Comparison of ENCODE assay signal across 1 cellular context in genomic region chr17:18121201-18121600, GRCh38.
TF ChIP-seq lines count a peak whose summit lies in the region.

No MANE protein-coding gene starts in this region.

TF ChIP-seq in H1, 55 proteins besides CTCF, POLR2A, EP300 and RAD21:
- TF ChIP-seq GABPA (IDR thresholded peaks at IDR 0.05; ENCODE audit: borderline replicate concordance, insufficient read depth, low read length): 0 out of 2 replicates have a peak, but pooled peaks have one; percentile 23
- no peak for TF ChIP-seq CEBPB (IDR thresholded peaks at IDR 0.05; ENCODE audit: low read depth, low read length)
- TF ChIP-seq SP2 (IDR thresholded peaks at IDR 0.05; ENCODE audit: low read length): no peak
- no peak for TF ChIP-seq ASH2L (IDR thresholded peaks at IDR 0.05; ENCODE audit: low read length)
- no peak for TF ChIP-seq SIRT6 (IDR thresholded peaks at IDR 0.05; ENCODE audit: low read length)
- no peak for TF ChIP-seq CHD2 (IDR thresholded peaks at IDR 0.05; ENCODE audit: low read length)
- TF ChIP-seq USF2 (IDR thresholded peaks at IDR 0.05; ENCODE audit: low read length): no peak
